In genomic region chr15:58369261-58369699, GRCh38 we compare ENCODE assay signal across 10 cellular contexts.
A peak's percentile ranks its signal among the peaks of the same experiment; 100 is the strongest.
DNase-seq lines count a peak whose midpoint lies in the region; ATAC-seq and TF ChIP-seq lines count a peak whose summit lies in the region.
"Had no signal": no experiment of that assay in that cellular context is flagged by ENCODE, and none has a peak within 500 bp of the region (broad histone marks: within the 10 kb centered on the region; RNA-seq: fewer than 3 reads in every experiment).

No MANE protein-coding gene starts in this region.

- peaks cover 12% of the 10 kb centered on the region for H3K4me1 Mint-ChIP-seq in activated naive CD4-positive, alpha-beta T cell treated with anti-CD3 and anti-CD28 coated beads, Interleukin-2, amount 10 ng/mL, durations not matched to agents 7 days and 5 days

- DNase-seq in AG10803 (ENCODE audit: low read depth) (peak; percentile 45), GM20000 (ENCODE audit: low spot score) (peak; percentile 18), left lobe of liver (ENCODE audit: low spot score) (no peak), mesenteric fat pad (ENCODE audit: low spot score) (no peak), dorsolateral prefrontal cortex (no peak), cerebellum (ENCODE audit: low spot score) (no peak), RPMI8226 (no peak)
- DNase-seq in activated naive CD4-positive, alpha-beta T cell treated with anti-CD3 and anti-CD28 coated beads, Interleukin-2, amount 10 ng/mL, durations not matched to agents 7 days and 5 days: peak; percentile 51
- DNase-seq: DMS153, left ventricle myocardium inferior had no signal

- peaks cover 8% of the 10 kb centered on the region for H3K36me3 Mint-ChIP-seq in activated naive CD4-positive, alpha-beta T cell treated with anti-CD3 and anti-CD28 coated beads, Interleukin-2, amount 10 ng/mL, durations not matched to agents 7 days and 5 days

- CTCF ChIA-PET in activated naive CD4-positive, alpha-beta T cell treated with anti-CD3 and anti-CD28 coated beads, Interleukin-2, amount 10 ng/mL, durations not matched to agents 7 days and 5 days (lab: Charles Lee): interaction anchor here (1.6 kb wide), 1 partner anchor 37 kb away, joined by 3 read pairs; no protein-coding TSS in a partner anchor

- H3K27me3 Mint-ChIP-seq in activated naive CD4-positive, alpha-beta T cell treated with anti-CD3 and anti-CD28 coated beads, Interleukin-2, amount 10 ng/mL, durations not matched to agents 7 days and 5 days: peaks cover 4% of the 10 kb centered on the region

- peak; percentile 85 for ATAC-seq in left lobe of liver

- peak overlapping the region; percentile 29 for H3K27ac Mint-ChIP-seq in activated naive CD4-positive, alpha-beta T cell treated with anti-CD3 and anti-CD28 coated beads, Interleukin-2, amount 10 ng/mL, durations not matched to agents 7 days and 5 days

- H3K4me3 ChIP-seq in AG10803 (ENCODE audit: low read length) (no peak overlapping the region), dorsolateral prefrontal cortex (no peak overlapping the region)
- H3K4me3 ChIP-seq: left ventricle myocardium inferior had no signal

- TF ChIP-seq CTCF in AG10803 (conservative IDR thresholded peaks at IDR 0.05; ENCODE audit: low read length): no peak
- TF ChIP-seq CTCF in GM20000 (IDR thresholded peaks at IDR 0.05; ENCODE audit: extremely low read depth, missing control alignments): no peak
- no peak for TF ChIP-seq CTCF in dorsolateral prefrontal cortex (IDR thresholded peaks at IDR 0.05 in 54 of 56, conservative IDR thresholded peaks at IDR 0.05 in 2 of 56; ENCODE audit: low read depth in 1 of 56, partially characterized antibody in 56 of 56)

- peak overlapping the region; percentile 5 for H3K4me3 Mint-ChIP-seq in activated naive CD4-positive, alpha-beta T cell treated with anti-CD3 and anti-CD28 coated beads, Interleukin-2, amount 10 ng/mL, durations not matched to agents 7 days and 5 days

- peaks cover 15% of the 10 kb centered on the region for H3K9me3 Mint-ChIP-seq in activated naive CD4-positive, alpha-beta T cell treated with anti-CD3 and anti-CD28 coated beads, Interleukin-2, amount 10 ng/mL, durations not matched to agents 7 days and 5 days

- no peaks in the 10 kb centered on the region for H3K27me3 ChIP-seq in dorsolateral prefrontal cortex

- no peak overlapping the region for H3K27ac ChIP-seq in dorsolateral prefrontal cortex
- H3K27ac ChIP-seq: left ventricle myocardium inferior had no signal

- intact Hi-C loops in dorsolateral prefrontal cortex (cut with DNase I): no loop called here

Comparison
In these comparisons a context has a peak if more than half of its experiments do, and no peak if none do; other contexts are left out.
1. DNase-seq: peak in AG10803 (single experiment), GM20000 (single experiment) and activated naive CD4-positive, alpha-beta T cell treated with anti-CD3 and anti-CD28 coated beads, Interleukin-2, amount 10 ng/mL, durations not matched to agents 7 days and 5 days (single experiment); none in left lobe of liver (single experiment), mesenteric fat pad (single experiment), dorsolateral prefrontal cortex (0 of 10), cerebellum (single experiment) and RPMI8226 (single experiment).